ENCODE assay signal across 18 cellular contexts in genomic region chr2:58516695-58517094, GRCh38.
"Had no signal": no experiment of that assay in that cellular context is flagged by ENCODE, and none has a peak within 500 bp of the region (broad histone marks: within the 10 kb centered on the region; RNA-seq: fewer than 3 reads in every experiment).

No MANE protein-coding gene starts in this region.

- H3K27ac ChIP-seq: SJSA1 had no signal

- H3K9me3 ChIP-seq: SJSA1 had no signal

- ATAC-seq: activated T-cell treated with anti-CD3 and anti-CD28 coated beads, Interleukin-2, amount 50 U/mL, for 4 hours had no signal

- H3K4me3 ChIP-seq: SJSA1 had no signal

- H3K27me3 ChIP-seq: SJSA1 had no signal

- DNase-seq: activated CD4-positive, CD25-positive, alpha-beta regulatory T cell; activated CD8-positive, alpha-beta memory T cell treated with anti-CD3 and anti-CD28 coated beads for 24 hours; activated gamma-delta T cell; activated naive CD4-positive, alpha-beta T cell treated with anti-CD3 and anti-CD28 coated beads, Interleukin-2, amount 10 ng/mL, durations not matched to agents 7 days and 5 days; activated T-cell treated with anti-CD3 and anti-CD28 coated beads, Interleukin-2, amount 50 U/mL, for 4 hours; cerebellar nuclear complex; NCI-H1105 treated with DMSO at 0.1 percent for 48 hours; NCI-H1436 treated with DMSO at 0.1 percent for 48 hours; NCI-H187; NCI-H2081; NCI-H2171 treated with DMSO at 0.1 percent for 48 hours; NCI-H226; NCI-H526; NCI-H774; SHP77; T-helper 2 cell; T1000 had no signal

- H3K36me3 ChIP-seq: SJSA1 had no signal
